Comparison of ENCODE assay signal across 21 cellular contexts in genomic region chr7:95002726-95003125, GRCh38.
A peak's percentile ranks its signal among the peaks of the same experiment; 100 is the strongest.
DNase-seq lines count a peak whose midpoint lies in the region; TF ChIP-seq lines count a peak whose summit lies in the region.
"Had no signal": no experiment of that assay in that cellular context is flagged by ENCODE, and none has a peak within 500 bp of the region (broad histone marks: within the 10 kb centered on the region; RNA-seq: fewer than 3 reads in every experiment).

No MANE protein-coding gene starts in this region.

- no peak overlapping the region for H3K4me2 ChIP-seq in smooth muscle cell
- H3K4me2 ChIP-seq: BLaER1 treated with 17β-estradiol and CSF1 and Interleukin-3, amounts not matched to agents 10 nM and 100 nM had no signal

- CTCF ChIA-PET in HEK293T (lab: Yijun Ruan, JAX), result no interaction called here

- H3K9me3 ChIP-seq in colonic mucosa (no peaks in the 10 kb centered on the region), smooth muscle cell (replicated peaks; ENCODE audit: low read depth) (no peaks in the 10 kb centered on the region)
- H3K9me3 ChIP-seq: A549; BLaER1 treated with 17β-estradiol and CSF1 and Interleukin-3, amounts not matched to agents 10 nM and 100 nM; MG63; SJCRH30 had no signal

- H3K4me3 ChIP-seq in colonic mucosa, result no peak overlapping the region
- no peak overlapping the region for H3K4me3 ChIP-seq in smooth muscle cell
- H3K4me3 ChIP-seq: A549; BLaER1 treated with 17β-estradiol and CSF1 and Interleukin-3, amounts not matched to agents 10 nM and 100 nM; MG63; SJCRH30 had no signal

- H3K27me3 ChIP-seq in colonic mucosa (no peaks in the 10 kb centered on the region), smooth muscle cell (ENCODE audit: low read depth) (no peaks in the 10 kb centered on the region)
- H3K27me3 ChIP-seq: BLaER1 treated with 17β-estradiol and CSF1 and Interleukin-3, amounts not matched to agents 10 nM and 100 nM; MG63; SJCRH30 had no signal

- H3K9me3 Mint-ChIP-seq in nephron, result no peaks in the 10 kb centered on the region
- H3K9me3 Mint-ChIP-seq: CD8-positive, alpha-beta T cell; IgD-negative memory B cell had no signal

- H3K4me3 Mint-ChIP-seq in nephron, result no peak overlapping the region
- H3K4me3 Mint-ChIP-seq: CD8-positive, alpha-beta T cell had no signal

- intact Hi-C loops in colonic mucosa (cut with DNase I), result no loop called here

- TF ChIP-seq CTCF in colonic mucosa (IDR thresholded peaks at IDR 0.05) (no peak), nephron (IDR thresholded peaks at IDR 0.05; ENCODE audit: unreplicated experiment in 3 of 3) (no peak), smooth muscle cell (IDR thresholded peaks at IDR 0.05; ENCODE audit: borderline replicate concordance, insufficient read depth, poor library complexity, severe bottlenecking) (no peak)

- no peaks in the 10 kb centered on the region for H3K79me2 ChIP-seq in smooth muscle cell (ENCODE audit: low read depth)

- WGBS in smooth muscle cell (ENCODE audit: low lambda C conversion rate), result 100% methylated on average over 1 of the region's 1 CpG

- H3K27ac ChIP-seq in colonic mucosa (peak overlapping the region; percentile 5), smooth muscle cell (ENCODE audit: low read depth) (no peak overlapping the region)
- H3K27ac ChIP-seq: A549; BLaER1 treated with 17β-estradiol and CSF1 and Interleukin-3, amounts not matched to agents 10 nM and 100 nM; SJCRH30 had no signal

- POLR2A ChIA-PET in HEK293T (lab: Yijun Ruan, JAX), result no interaction called here

- H3K4me1 Mint-ChIP-seq in nephron, result peaks cover 50% of the 10 kb centered on the region

- H3K9ac ChIP-seq in colonic mucosa (ENCODE audit: low read depth in 2 of 2, low read length in 2 of 2) (no peak overlapping the region), smooth muscle cell (ENCODE audit: low read depth) (no peak overlapping the region)
- H3K9ac ChIP-seq: BLaER1 treated with 17β-estradiol and CSF1 and Interleukin-3, amounts not matched to agents 10 nM and 100 nM had no signal

- no peaks in the 10 kb centered on the region for H4K20me1 ChIP-seq in smooth muscle cell (ENCODE audit: low read depth)
- H4K20me1 ChIP-seq: BLaER1 treated with 17β-estradiol and CSF1 and Interleukin-3, amounts not matched to agents 10 nM and 100 nM had no signal

- H3K36me3 Mint-ChIP-seq in nephron (ENCODE audit: low read depth), result no peaks in the 10 kb centered on the region
- H3K36me3 Mint-ChIP-seq: CD8-positive, alpha-beta T cell; IgD-negative memory B cell had no signal

- in situ Hi-C loops in ACHN (cut with HindIII; ENCODE audit: low pct_ligation_motif_present, low pct_unique_long_range_greater_than_20kb, low sequenced_read_pairs), result no loop called here

- peaks cover 6% of the 10 kb centered on the region for H3K4me1 ChIP-seq in colonic mucosa
- H3K4me1 ChIP-seq in smooth muscle cell (ENCODE audit: low read depth), result no peaks in the 10 kb centered on the region
- H3K4me1 ChIP-seq: BLaER1 treated with 17β-estradiol and CSF1 and Interleukin-3, amounts not matched to agents 10 nM and 100 nM; SJCRH30 had no signal

- DNase-seq in ACHN, result peak; percentile 59
- peak; percentile 9 for DNase-seq in HEK293T (ENCODE audit: extremely low spot score)
- DNase-seq in colonic mucosa, result peak; percentile 41
- no peak for DNase-seq in NCI-H524 (lab: John Stamatoyannopoulos, UW)
- DNase-seq in activated CD4-positive, CD25-positive, alpha-beta regulatory T cell (lab: John Stamatoyannopoulos, UW), result no peak
- no peak for DNase-seq in smooth muscle cell (lab: John Stamatoyannopoulos, UW; ENCODE audit: unreplicated experiment)
- DNase-seq: CD8-positive, alpha-beta T cell; DMS79 treated with DMSO at 0.1 percent for 48 hours; Karpas-422; MG63; NCI-H1092; NCI-H146; NCI-H2029 treated with DMSO at 0.1 percent for 48 hours; NCI-H510A; NCI-H774; OCI-M1 had no signal

- peak overlapping the region in 2 of 3 experiments; percentile 16 to 27 for H3K27ac Mint-ChIP-seq in nephron
- H3K27ac Mint-ChIP-seq: CD8-positive, alpha-beta T cell; IgD-negative memory B cell had no signal

- no peaks in the 10 kb centered on the region for H3K27me3 Mint-ChIP-seq in nephron (ENCODE audit: low read depth)
- H3K27me3 Mint-ChIP-seq: IgD-negative memory B cell had no signal

- no peak overlapping the region for H2AFZ ChIP-seq in smooth muscle cell (ENCODE audit: low read depth)

- no peaks in the 10 kb centered on the region for H3F3A ChIP-seq in smooth muscle cell (ENCODE audit: low read depth)

- H3K36me3 ChIP-seq in colonic mucosa, result no peaks in the 10 kb centered on the region
- no peaks in the 10 kb centered on the region for H3K36me3 ChIP-seq in smooth muscle cell (ENCODE audit: low read depth)
- H3K36me3 ChIP-seq: BLaER1 treated with 17β-estradiol and CSF1 and Interleukin-3, amounts not matched to agents 10 nM and 100 nM; MG63; SJCRH30 had no signal

TF ChIP-seq in HEK293T, 16 proteins besides CTCF, POLR2A, EP300 and RAD21:
- TF ChIP-seq ZNF384 (IDR thresholded peaks at IDR 0.05), result no peak
- no peak for TF ChIP-seq FOXA1 (IDR thresholded peaks at IDR 0.05)
- TF ChIP-seq ARNT (IDR thresholded peaks at IDR 0.05), result no peak
- no peak for TF ChIP-seq PKNOX1 (IDR thresholded peaks at IDR 0.05)
- TF ChIP-seq L3MBTL2 (conservative IDR thresholded peaks at IDR 0.05), result no peak
- no peak for TF ChIP-seq ELF4 (IDR thresholded peaks at IDR 0.05)
- no peak for TF ChIP-seq LEF1 (IDR thresholded peaks at IDR 0.05; ENCODE audit: borderline replicate concordance)
- TF ChIP-seq FOXM1 (IDR thresholded peaks at IDR 0.05; ENCODE audit: borderline replicate concordance), result no peak
- no peak for TF ChIP-seq BHLHE40 (IDR thresholded peaks at IDR 0.05; ENCODE audit: borderline replicate concordance)
- no peak for TF ChIP-seq TARDBP (IDR thresholded peaks at IDR 0.05)
- no peak for TF ChIP-seq CTBP1 (IDR thresholded peaks at IDR 0.05; ENCODE audit: borderline replicate concordance)
- no peak for TF ChIP-seq FOXK2 (IDR thresholded peaks at IDR 0.05)
- TF ChIP-seq HDGF (IDR thresholded peaks at IDR 0.05; ENCODE audit: borderline replicate concordance), result no peak
- TF ChIP-seq SUZ12 (IDR thresholded peaks at IDR 0.05), result no peak
- no peak for TF ChIP-seq NFRKB (IDR thresholded peaks at IDR 0.05)
- no peak for TF ChIP-seq SP1 (IDR thresholded peaks at IDR 0.05)

Comparison
In these comparisons a context has a peak if more than half of its experiments do, and no peak if none do; other contexts are left out.
1. DNase-seq: peak in ACHN (single experiment), HEK293T (single experiment) and colonic mucosa (single experiment); none in NCI-H524 (0 of 2), activated CD4-positive, CD25-positive, alpha-beta regulatory T cell (0 of 4) and smooth muscle cell (single experiment).